Comparison of ENCODE assay signal across 14 cellular contexts in genomic region chr19:1397838-1398237, GRCh38. TPM values are rescaled to one million over a fixed set of nuclear protein-coding genes. Genes with fewer than 3 reads are reported as not detected.
"Had no signal": no experiment of that assay in that cellular context is flagged by ENCODE, and none has a peak within 500 bp of the region (broad histone marks: within the 10 kb centered on the region; RNA-seq: fewer than 3 reads in every experiment).

No MANE protein-coding gene starts in this region.

- H3K27ac Mint-ChIP-seq: activated naive CD8-positive, alpha-beta T cell treated with anti-CD3 and anti-CD28 coated beads, Interleukin-2, amount 50 U/mL, for 24 hours had no signal

- H3K4me3 ChIP-seq: ascending aorta, dorsolateral prefrontal cortex, ovary, stomach, thoracic aorta had no signal

- H3K27me3 ChIP-seq: ascending aorta, dorsolateral prefrontal cortex, ovary had no signal

- H3K9me3 ChIP-seq: ascending aorta, ovary, stomach, thoracic aorta had no signal

- H3K36me3 ChIP-seq: ovary had no signal

- H3K9me3 Mint-ChIP-seq: activated naive CD8-positive, alpha-beta T cell treated with anti-CD3 and anti-CD28 coated beads, Interleukin-2, amount 50 U/mL, for 24 hours; activated T-cell treated with anti-CD3 and anti-CD28 coated beads, Interleukin-2, amount 50 U/mL, for 4 hours had no signal

- H3K4me3 Mint-ChIP-seq: activated naive CD8-positive, alpha-beta T cell treated with anti-CD3 and anti-CD28 coated beads, Interleukin-2, amount 50 U/mL, for 24 hours; activated T-cell treated with anti-CD3 and anti-CD28 coated beads, Interleukin-2, amount 50 U/mL, for 4 hours had no signal

- H3K27ac ChIP-seq: ascending aorta, ovary, stomach, thoracic aorta had no signal

- ATAC-seq: activated CD4-positive, CD25-positive, alpha-beta regulatory T cell treated with anti-CD3 and anti-CD28 coated beads, Interleukin-2, amount 50 U/mL, for 24 hours; activated naive CD8-positive, alpha-beta T cell treated with anti-CD3 and anti-CD28 coated beads, Interleukin-2, amount 50 U/mL, for 24 hours; activated T-cell treated with anti-CD3 and anti-CD28 coated beads, Interleukin-2, amount 50 U/mL, for 4 hours had no signal

- DNase-seq: activated CD4-positive, alpha-beta T cell treated with anti-CD3 and anti-CD28 coated beads, Interleukin-2, amount 50 U/mL, for 4 hours; activated gamma-delta T cell; activated naive CD8-positive, alpha-beta T cell treated with anti-CD3 and anti-CD28 coated beads, Interleukin-2, amount 50 U/mL, for 24 hours; activated T-cell treated with anti-CD3 and anti-CD28 coated beads, Interleukin-2, amount 50 U/mL, for 4 hours; dorsolateral prefrontal cortex; hypothalamus; kidney glomerular epithelial cell; ovary; stimulated activated CD4-positive, alpha-beta T cell treated with anti-CD3 and anti-CD28 coated beads, Interleukin-4, amount 100 ng/mL, for 1 hour; stimulated activated CD8-positive, alpha-beta memory T cell treated with anti-CD3 and anti-CD28 coated beads, Interleukin-4, amount 100 ng/mL, for 48 hours; stomach had no signal

RNA-seq across cellular contexts. Expression of gene APC2, which starts 52.1 kb away (rescaled TPM):
- total RNA-seq: ascending aorta had no signal
